ENCODE assay signal across 25 cellular contexts in genomic region chr2:181655519-181655918, GRCh38. TPM values are rescaled to one million over a fixed set of nuclear protein-coding genes. Genes with fewer than 3 reads are reported as not detected.
A peak's percentile ranks its signal among the peaks of the same experiment; 100 is the strongest.
DNase-seq lines count a peak whose midpoint lies in the region; ATAC-seq, FAIRE-seq and TF ChIP-seq lines count a peak whose summit lies in the region.
"Had no signal": no experiment of that assay in that cellular context is flagged by ENCODE, and none has a peak within 500 bp of the region (broad histone marks: within the 10 kb centered on the region; RNA-seq: fewer than 3 reads in every experiment).

No MANE protein-coding gene starts in this region.

- no peak overlapping the region for H3K9ac ChIP-seq in HUES64 (ENCODE audit: low read depth, low read length)
- H3K9ac ChIP-seq in kidney (ENCODE audit: low read length in 2 of 2), result no peak overlapping the region
- H3K9ac ChIP-seq: KMS-11 had no signal

- TF ChIP-seq CTCF in AG04449 (IDR thresholded peaks at IDR 0.05; ENCODE audit: insufficient read depth, low read length, missing control alignments) (no peak), kidney (IDR thresholded peaks at IDR 0.05; ENCODE audit: borderline replicate concordance, extremely low read depth, insufficient read depth) (no peak)

- ATAC-seq in GM21515 (IDR thresholded peaks at IDR 0.05; ENCODE audit: unreplicated experiment), result no peak

- H3K27ac ChIP-seq in HUES64 (ENCODE audit: low read depth, low read length) (no peak overlapping the region), kidney (ENCODE audit: low read depth in 2 of 2, low read length in 2 of 2) (peak overlapping the region in 1 of 2 donors; percentile 10)
- H3K27ac ChIP-seq: KMS-11 had no signal

- H3K4me1 ChIP-seq in HUES64 (ENCODE audit: insufficient read depth, low read length) (peaks cover 7% of the 10 kb centered on the region; the same call in 1 of the 2 replicates), kidney (ENCODE audit: control insufficient read depth in 1 of 2, insufficient read depth in 1 of 2, low read depth in 1 of 2, low read length in 2 of 2) (peaks cover 5 to 6% of the 10 kb centered on the region in 2 donors)

- DNase-seq in AG04449 (ENCODE audit: low read depth, low spot score) (no peak), cerebellum (ENCODE audit: low spot score) (peak; percentile 44), kidney (no peak), GM12892 (ENCODE audit: insufficient read length) (no peak), NCI-H1694 (lab: John Stamatoyannopoulos, UW) (no peak), superior temporal gyrus (ENCODE audit: extremely low spot score) (no peak)
- DNase-seq: anterior cingulate cortex; CD4-positive, CD25-positive, alpha-beta regulatory T cell; foreskin fibroblast; hippocampal formation; kidney glomerular epithelial cell; NCI-H1092; NCI-H2107; NCI-H774; OCI-M1; SIG-M5; substantia nigra; T-helper 1 cell had no signal

- CTCF ChIA-PET in AG04449 (lab: Yijun Ruan, JAX), result no interaction called here

- peaks cover 96% of the 10 kb centered on the region for H3K27me3 ChIP-seq in HUES64 (ENCODE audit: insufficient read depth, low read length)

- FAIRE-seq in kidney (lab: Jason Lieb, UNC) (no peak), GM12892 (lab: Jason Lieb, UNC) (no peak)

- no peaks in the 10 kb centered on the region for H3K9me3 ChIP-seq in HUES64 (ENCODE audit: insufficient read depth, low read depth, low read length)
- H3K9me3 ChIP-seq in kidney (ENCODE audit: control insufficient read depth in 1 of 2, low read length in 2 of 2), result no peaks in the 10 kb centered on the region

- TF ChIP-seq POLR2A in GM12892 (IDR thresholded peaks at IDR 0.05; ENCODE audit: low read depth, low read length), result no peak

- 52% methylated on average over 5 of the region's 7 CpGs for WGBS in HUES64

- intact Hi-C loops in kidney (cut with DNase I), result no loop called here

- no peaks in the 10 kb centered on the region for H3K36me3 ChIP-seq in HUES64 (ENCODE audit: insufficient read depth, low read length)
- H3K36me3 ChIP-seq in kidney (ENCODE audit: control insufficient read depth in 1 of 2, insufficient read depth in 2 of 2, low read length in 2 of 2), result no peaks in the 10 kb centered on the region

- POLR2A ChIA-PET in AG04449 (lab: Yijun Ruan, JAX), result no interaction called here

- peak overlapping the region; percentile 18 for H3K4me3 ChIP-seq in AG04449 (ENCODE audit: low read depth, low read length)
- H3K4me3 ChIP-seq in HUES64 (ENCODE audit: low read length), result peak overlapping the region; percentile 74; the same call in 1 of the 2 replicates
- H3K4me3 ChIP-seq in kidney (ENCODE audit: low read length in 2 of 2), result peak overlapping the region; percentile 51 to 62

RNA-seq across cellular contexts. Expression of gene CERKL, which starts 1.4 kb away (rescaled TPM):
- not detected for polyA plus RNA-seq in HUES64 (2013, experiment 1 of 2)
- not detected for polyA plus RNA-seq in HUES64 (2013, experiment 2 of 2)
- total RNA-seq in cerebellum (47.5 TPM), kidney (8.0 TPM)
- polyA plus RNA-seq in kidney (ENCODE audit: insufficient read depth, low read depth, low replicate concordance), result 7.8 TPM
- 8.4 TPM for polyA plus RNA-seq in GM12892 (2012; ENCODE audit: missing spikeins)
- total RNA-seq: CD4-positive, CD25-positive, alpha-beta regulatory T cell; mesenteric fat pad had no signal
- polyA plus RNA-seq: neural cell had no signal

RNA-seq across cellular contexts. Expression of gene NEUROD1, which starts 24.8 kb away (rescaled TPM):
- not detected for polyA plus RNA-seq in HUES64 (2013, experiment 1 of 2)
- not detected for polyA plus RNA-seq in HUES64 (2013, experiment 2 of 2)
- 69.3 TPM for total RNA-seq in cerebellum
- total RNA-seq in kidney, result not detected
- polyA plus RNA-seq in kidney (ENCODE audit: insufficient read depth, low read depth, low replicate concordance), result not detected
- not detected for polyA plus RNA-seq in GM12892 (2012; ENCODE audit: missing spikeins)
- total RNA-seq: CD4-positive, CD25-positive, alpha-beta regulatory T cell; Daoy; mesenteric fat pad had no signal
- polyA plus RNA-seq: AG04450; CD4-positive, CD25-positive, alpha-beta regulatory T cell; neural cell had no signal

Comparison
In these comparisons a context has a peak if more than half of its experiments do, and no peak if none do; other contexts are left out.
1. H3K4me3 ChIP-seq: peak in every context shown above with its lines; median percentile 74 in HUES64; 56 in kidney; 18 in AG04449.
2. RNA of gene NEUROD1, which starts 24.8 kb away (total RNA-seq): 69.3 TPM in cerebellum (single experiment); not detected in kidney (single experiment); every median in the first group is over 10 times any median in the second.